8 cellular contexts compared by ENCODE assay signal in the genomic region with DNA sequence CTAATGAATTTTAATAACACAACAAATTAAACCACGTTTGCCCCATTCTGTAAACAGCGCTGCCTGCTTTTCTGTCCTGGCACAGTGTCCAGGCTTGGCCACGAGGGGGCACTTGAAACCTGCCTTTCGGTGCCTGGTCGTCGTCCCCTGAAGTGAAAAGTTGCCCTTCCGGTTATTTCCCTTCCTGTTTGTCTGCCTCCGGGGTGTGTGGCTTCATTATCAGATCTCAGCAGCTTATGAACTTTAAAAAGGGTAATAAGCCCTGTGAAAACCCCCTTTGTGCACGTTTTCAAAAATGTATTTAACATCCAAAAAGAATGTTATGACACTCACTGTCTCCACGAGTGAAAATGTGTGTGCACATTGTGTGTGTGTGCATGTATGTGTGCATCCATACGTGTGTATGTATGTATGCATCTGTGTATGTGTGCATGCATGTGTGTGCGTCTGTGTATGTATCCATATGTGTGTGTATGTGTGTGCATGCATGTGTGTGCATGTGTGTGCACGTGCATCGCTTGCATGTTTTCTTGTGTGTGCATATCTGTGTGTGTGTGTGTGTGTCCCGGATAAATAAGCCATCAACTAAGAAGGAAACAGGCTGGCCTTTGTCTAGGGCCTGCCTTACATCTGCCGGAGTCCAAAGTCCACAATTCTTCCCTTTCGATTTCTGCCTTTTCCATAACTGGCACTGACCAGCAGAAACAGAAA.
A peak's percentile ranks its signal among the peaks of the same experiment; 100 is the strongest.
DNase-seq lines count a peak whose midpoint lies in the region; ATAC-seq and TF ChIP-seq lines count a peak whose summit lies in the region.

No MANE protein-coding gene starts in this region.

- CTCF ChIA-PET in T-cell (lab: Charles Lee): no interaction called here

- H3K4me3 Mint-ChIP-seq in T-cell: peak overlapping the region; percentile 47 to 61 (median 59)

- no peak for TF ChIP-seq POLR2A in vagina (IDR thresholded peaks at IDR 0.05)

- no peaks in the 10 kb centered on the region for H3K9me3 Mint-ChIP-seq in T-cell

- H3K27ac Mint-ChIP-seq in T-cell: peak overlapping the region; percentile 77 to 78

- POLR2A ChIA-PET in T-cell (lab: Charles Lee): no interaction called here

- H3K4me1 ChIP-seq in adipocyte (ENCODE audit: control insufficient read depth, insufficient read depth, low read length): peaks cover 3% of the 10 kb centered on the region
- peaks cover 5% of the 10 kb centered on the region for H3K4me1 ChIP-seq in left ventricle myocardium inferior
- peaks cover 9% of the 10 kb centered on the region for H3K4me1 ChIP-seq in vagina

- H3K4me3 ChIP-seq in adipocyte (ENCODE audit: low read length) (peak overlapping the region; percentile 76), left ventricle myocardium inferior (peak overlapping the region; percentile 44), vagina (peak overlapping the region in 1 of 2 donors; percentile 16)

- intact Hi-C loops in left ventricle myocardium inferior (cut with micrococcal nuclease): no loop called here
- intact Hi-C loops in vagina (cut with DNase I): no loop called here

- H3K36me3 Mint-ChIP-seq in T-cell: no peaks in the 10 kb centered on the region

- DNase-seq in MV-4-11 (lab: John Stamatoyannopoulos, UW): peak; percentile 80
- DNase-seq in T-cell: peak; percentile 51 to 87 (median 73)
- DNase-seq in adipocyte (ENCODE audit: low read depth): peak; percentile 93
- peak; percentile 78 for DNase-seq in left ventricle myocardium inferior
- DNase-seq in putamen (ENCODE audit: low spot score): peak; percentile 78
- no peak for DNase-seq in vagina (ENCODE audit: extremely low spot score in 2 of 2)

- TF ChIP-seq CTCF in GM12872 (IDR thresholded peaks at IDR 0.05; ENCODE audit: insufficient read depth, low read depth, low read length): peak; percentile 85
- peak; percentile 93 for TF ChIP-seq CTCF in left ventricle myocardium inferior (IDR thresholded peaks at IDR 0.05; ENCODE audit: borderline replicate concordance)
- TF ChIP-seq CTCF in vagina (IDR thresholded peaks at IDR 0.05): peak; percentile 88 to 91 (median 88)

- H3K4me1 Mint-ChIP-seq in T-cell: peaks cover 10 to 21% (median 19%) of the 10 kb centered on the region in 3 donors

- H3K27me3 Mint-ChIP-seq in T-cell: peaks cover 0 to 1% of the 10 kb centered on the region in 2 donors

- ATAC-seq in HG02571 (IDR thresholded peaks at IDR 0.05; ENCODE audit: unreplicated experiment) (peak; percentile 85), T-cell (replicated peaks in 1 of 4) (peak; percentile 88 to 99 (median 98))

- H3K9me3 ChIP-seq in adipocyte (ENCODE audit: control insufficient read depth, low read length) (no peaks in the 10 kb centered on the region), left ventricle myocardium inferior (replicated peaks) (no peaks in the 10 kb centered on the region), vagina (no peaks in the 10 kb centered on the region)

- peaks cover 6% of the 10 kb centered on the region for H3K27me3 ChIP-seq in adipocyte (replicated peaks; ENCODE audit: control insufficient read depth, insufficient read depth, low read length)
- peaks cover 15% of the 10 kb centered on the region for H3K27me3 ChIP-seq in left ventricle myocardium inferior (ENCODE audit: low read depth)
- no peaks in the 10 kb centered on the region for H3K27me3 ChIP-seq in vagina

- peak overlapping the region; percentile 77 for H3K9ac ChIP-seq in adipocyte (ENCODE audit: low read length)

- H3K36me3 ChIP-seq in adipocyte (ENCODE audit: control insufficient read depth, insufficient read depth, low read length, severe bottlenecking): no peaks in the 10 kb centered on the region
- H3K36me3 ChIP-seq in left ventricle myocardium inferior: no peaks in the 10 kb centered on the region
- H3K36me3 ChIP-seq in vagina: no peaks in the 10 kb centered on the region

- H3K27ac ChIP-seq in left ventricle myocardium inferior (replicated peaks) (no peak overlapping the region), vagina (no peak overlapping the region)

Comparison
In these comparisons a context has a peak if more than half of its experiments do, and no peak if none do; other contexts are left out.
1. DNase-seq: peak in MV-4-11 (single experiment), T-cell (34 of 34), adipocyte (single experiment), left ventricle myocardium inferior (single experiment) and putamen (single experiment); none in vagina (0 of 2).
2. Peak in every context shown above with its lines, with median percentiles within 50 percentile points of each other: CTCF ChIP-seq.